In genomic region chr16:85337910-85338637, GRCh38 we compare ENCODE assay signal across 1 cellular context.
TF ChIP-seq lines count a peak whose summit lies in the region.

No MANE protein-coding gene starts in this region.

TF ChIP-seq in H1, 55 proteins besides CTCF, POLR2A, EP300 and RAD21 (continued from another document):
- TF ChIP-seq EZH2 (IDR thresholded peaks at IDR 0.05; ENCODE audit: low read depth, low read length, severe bottlenecking) (no peak), RFX5 (IDR thresholded peaks at IDR 0.05; ENCODE audit: borderline replicate concordance, low read depth, low read length) (no peak)
